In the genomic region with DNA sequence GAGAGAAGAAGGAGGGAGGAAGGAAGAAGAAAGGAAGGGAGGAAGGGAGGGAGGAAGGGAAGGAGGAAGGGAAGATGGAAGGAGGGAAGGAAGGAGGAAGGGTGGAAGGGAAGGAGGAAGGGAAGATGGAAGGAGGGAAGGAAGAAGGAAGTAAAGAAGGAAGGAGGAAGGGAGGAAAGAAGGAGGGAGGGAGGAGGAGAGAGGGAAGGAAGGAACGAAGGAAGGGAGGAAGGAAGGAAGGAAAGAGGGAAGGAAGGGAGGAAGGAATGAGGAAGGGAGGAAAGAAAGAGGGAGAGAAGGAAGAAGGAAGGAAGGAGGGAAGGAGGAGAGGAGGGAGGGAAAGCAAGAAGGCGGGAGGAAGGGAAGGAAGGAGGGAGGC, we compare ENCODE assay signal across 12 cellular contexts. TPM values are rescaled to one million over a fixed set of nuclear protein-coding genes. Genes with fewer than 3 reads are reported as not detected.
DNase-seq lines count a peak whose midpoint lies in the region; ATAC-seq and TF ChIP-seq lines count a peak whose summit lies in the region.
"Had no signal": no experiment of that assay in that cellular context is flagged by ENCODE, and none has a peak within 500 bp of the region (broad histone marks: within the 10 kb centered on the region; RNA-seq: fewer than 3 reads in every experiment).

No MANE protein-coding gene starts in this region.

- no peaks in the 10 kb centered on the region for H3K36me3 Mint-ChIP-seq in brain

- H2AK5ac ChIP-seq in mesendoderm (ENCODE audit: low read length): no peak overlapping the region

- TF ChIP-seq CTCF in brain (conservative IDR thresholded peaks at IDR 0.05): no peak

- peak overlapping the region in 3 of 5 experiments; percentile 58 to 86 (median 81) for H3K4me3 Mint-ChIP-seq in brain

- no CpG with 5 or more reads among the region's 2 CpGs for WGBS in mesendoderm (ENCODE audit: extremely low coverage, insufficient coverage, low lambda C conversion rate)

- H3K27me3 ChIP-seq in HUES6 (ENCODE audit: control insufficient read depth, insufficient read depth, low read length): peaks cover 41% of the 10 kb centered on the region
- no peaks in the 10 kb centered on the region for H3K27me3 ChIP-seq in mesendoderm (ENCODE audit: insufficient read depth, low read length, poor library complexity)
- H3K27me3 ChIP-seq in subcutaneous abdominal adipose tissue (ENCODE audit: control insufficient read depth in 5 of 5, insufficient read depth in 4 of 5, low read length in 5 of 5): peaks cover 4 to 25% (median 11%) of the 10 kb centered on the region in 5 donors

- H3K9me3 Mint-ChIP-seq in brain: peaks cover 0 to 6% (median 2%) of the 10 kb centered on the region in 5 experiments

- H3K56ac ChIP-seq in mesendoderm (ENCODE audit: low read length): peak overlapping the region; percentile 80

- H3K79me1 ChIP-seq in mesendoderm (ENCODE audit: low read length): no peaks in the 10 kb centered on the region

- no peak overlapping the region for H3K18ac ChIP-seq in mesendoderm (ENCODE audit: low read length)

- no peaks in the 10 kb centered on the region for H3K36me3 ChIP-seq in HUES6 (ENCODE audit: control insufficient read depth, insufficient read depth, low read length)
- no peaks in the 10 kb centered on the region for H3K36me3 ChIP-seq in mesendoderm (ENCODE audit: control insufficient read depth, insufficient read depth, low read length)
- H3K36me3 ChIP-seq in subcutaneous abdominal adipose tissue (ENCODE audit: control insufficient read depth in 5 of 5, insufficient read depth in 5 of 5, low read length in 5 of 5): no peaks in the 10 kb centered on the region
- H3K36me3 ChIP-seq: cardiac muscle cell, heart left ventricle had no signal

- no peak for DNase-seq in mesendoderm
- no peak for DNase-seq in NCI-H2196 (lab: John Stamatoyannopoulos, UW; ENCODE audit: unreplicated experiment)
- DNase-seq in NCI-H1436 (lab: John Stamatoyannopoulos, UW): no peak
- DNase-seq: activated gamma-delta T cell, KG1 had no signal

- H2BK120ac ChIP-seq in mesendoderm (ENCODE audit: low read depth, low read length): no peak overlapping the region

- H2BK5ac ChIP-seq in mesendoderm (ENCODE audit: low read length): no peak overlapping the region

- H3K9ac ChIP-seq in HUES6 (ENCODE audit: low read length): no peak overlapping the region
- H3K9ac ChIP-seq in mesendoderm (ENCODE audit: low read length): peak overlapping the region; percentile 22
- peak overlapping the region in 1 of 5 donors; percentile 74 for H3K9ac ChIP-seq in subcutaneous abdominal adipose tissue (ENCODE audit: low read length in 5 of 5)

- H3K23ac ChIP-seq in mesendoderm (ENCODE audit: low read length): no peak overlapping the region

- no peak overlapping the region for H2BK15ac ChIP-seq in mesendoderm (replicated peaks; ENCODE audit: low read depth)

- no peak for ATAC-seq in GM21447 (IDR thresholded peaks at IDR 0.05; ENCODE audit: unreplicated experiment)

- no peak overlapping the region for H4K5ac ChIP-seq in mesendoderm (ENCODE audit: low read length)

- H3K27me3 Mint-ChIP-seq in brain: peaks cover 61% of the 10 kb centered on the region

- no peak overlapping the region for H3K4ac ChIP-seq in mesendoderm (ENCODE audit: low read depth, low read length)

- no peaks in the 10 kb centered on the region for H3K79me2 ChIP-seq in mesendoderm (ENCODE audit: control insufficient read depth, insufficient read depth, low read length)

- H3K9me3 ChIP-seq in HUES6 (ENCODE audit: control insufficient read depth, insufficient read depth, low read depth, low read length) (0 out of 2 replicates have a peak, but pooled peaks cover 8% of the 10 kb centered on the region), subcutaneous abdominal adipose tissue (ENCODE audit: control insufficient read depth in 5 of 5, low read length in 5 of 5) (no peaks in the 10 kb centered on the region)
- H3K9me3 ChIP-seq: heart left ventricle had no signal

- no peak overlapping the region for H4K8ac ChIP-seq in mesendoderm (ENCODE audit: low read depth, low read length)

- H3K4me3 ChIP-seq in HUES6 (ENCODE audit: low read depth, low read length) (peak overlapping the region; percentile 71), mesendoderm (ENCODE audit: low read length) (no peak overlapping the region), subcutaneous abdominal adipose tissue (ENCODE audit: low read depth in 1 of 5, low read length in 5 of 5) (peak overlapping the region in 4 of 5 donors; percentile 48 to 72 (median 60))

- peaks cover 20% of the 10 kb centered on the region; the same call in 1 of the 2 replicates for H3K4me1 ChIP-seq in HUES6 (ENCODE audit: control insufficient read depth, insufficient read depth, low read length)
- peaks cover 2% of the 10 kb centered on the region for H3K4me1 ChIP-seq in mesendoderm (ENCODE audit: control insufficient read depth, low read depth, low read length)
- peaks cover 7 to 52% (median 41%) of the 10 kb centered on the region in 5 donors for H3K4me1 ChIP-seq in subcutaneous abdominal adipose tissue (ENCODE audit: control insufficient read depth in 5 of 5, insufficient read depth in 5 of 5, low read length in 5 of 5)

- no peak overlapping the region for H3K4me2 ChIP-seq in mesendoderm (ENCODE audit: low read length)

- peak overlapping the region in 2 of 5 experiments; percentile 63 to 87 for H3K27ac Mint-ChIP-seq in brain

- peaks cover 33% of the 10 kb centered on the region for H3K4me1 Mint-ChIP-seq in brain

- H3K27ac ChIP-seq in HUES6 (ENCODE audit: low read depth, low read length) (no peak overlapping the region), mesendoderm (ENCODE audit: low read depth, low read length) (no peak overlapping the region), subcutaneous abdominal adipose tissue (ENCODE audit: low read depth, low read length) (no peak overlapping the region)
- H3K27ac ChIP-seq: C4-2B, cardiac muscle cell had no signal

RNA-seq across cellular contexts. Expression of a gene that starts 31.9 kb away (rescaled TPM):
- 25.0 TPM for polyA plus RNA-seq in brain (ENCODE audit: insufficient read depth, low read depth, low replicate concordance)
- 0.31 TPM for polyA plus RNA-seq in mesendoderm (2013, experiment 1 of 2)
- polyA plus RNA-seq in mesendoderm (2013, experiment 2 of 2): 0.31 TPM
